Comparison of ENCODE assay signal across 10 cellular contexts in the genomic region with DNA sequence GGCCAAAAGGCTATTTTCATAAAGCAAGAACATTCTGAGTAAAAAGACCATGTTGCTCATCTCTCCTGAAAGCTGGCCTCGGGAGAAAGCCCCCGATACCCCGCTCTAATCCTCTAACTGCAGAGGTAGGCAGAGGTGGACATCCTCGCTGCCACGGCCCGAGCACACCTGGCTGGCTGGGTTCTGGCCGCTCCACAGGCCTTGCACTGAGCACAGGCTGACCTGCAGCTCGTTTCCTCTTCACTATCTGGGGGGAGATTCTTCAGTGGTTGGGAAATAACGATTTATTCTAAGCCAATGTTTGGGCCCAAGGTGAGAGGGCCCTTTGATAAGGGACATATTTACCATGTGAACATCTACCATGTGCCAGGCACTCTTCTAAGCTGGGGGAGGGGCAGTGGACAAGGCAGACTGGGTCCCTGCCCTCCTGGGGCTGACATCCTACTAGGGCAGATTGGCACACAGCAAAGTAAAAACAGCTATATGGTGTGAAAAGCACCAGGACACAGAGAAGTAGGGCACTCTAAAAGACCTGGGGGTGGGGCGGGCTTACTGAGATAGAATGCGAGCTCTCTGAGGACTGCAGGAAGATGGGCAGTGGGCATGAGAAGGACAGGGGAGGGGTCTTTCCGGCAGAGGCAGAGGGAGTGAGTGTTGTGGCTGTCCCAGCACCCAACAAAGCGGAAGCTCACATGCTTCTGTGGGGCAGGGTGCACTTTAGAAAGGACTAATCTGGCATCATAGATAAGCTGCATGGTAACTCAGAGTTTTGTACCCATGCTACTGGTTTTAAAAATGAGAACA.
DNase-seq lines count a peak whose midpoint lies in the region; ATAC-seq, FAIRE-seq and TF ChIP-seq lines count a peak whose summit lies in the region.
"Had no signal": no experiment of that assay in that cellular context is flagged by ENCODE, and none has a peak within 500 bp of the region (broad histone marks: within the 10 kb centered on the region; RNA-seq: fewer than 3 reads in every experiment).

No MANE protein-coding gene starts in this region.

- peak overlapping the region; percentile 19; the same call in 1 of the 2 replicates for H3K9ac ChIP-seq in GM12878 (ENCODE audit: control insufficient read depth, insufficient read depth, low read length)

- RAD21 ChIA-PET in GM12878 (lab: Charles Lee; ENCODE audit: unreplicated experiment), result interaction anchor here (0.6 to 2.3 kb wide), 7 partner anchors 9 to 55 kb away, joined by 3 to 11 read pairs (median 4); no protein-coding TSS in a partner anchor

- POLR2A ChIA-PET in GM12878 (lab: Charles Lee), result interaction anchor here (0.6 to 2.0 kb wide), 3 partner anchors 9 to 30 kb away, joined by 3 to 7 read pairs (median 7); no protein-coding TSS in a partner anchor

- no peak for TF ChIP-seq RAD21 in GM12878 (IDR thresholded peaks at IDR 0.05; ENCODE audit: insufficient read depth, low read depth, low read length)

- no peaks in the 10 kb centered on the region for H3K27me3 Mint-ChIP-seq in stimulated activated naive CD8-positive, alpha-beta T cell treated with anti-CD3 and anti-CD28 coated beads, Interleukin-15, amount 100 ng/mL, for 72 hours

- DNase-seq in stimulated activated naive CD8-positive, alpha-beta T cell treated with anti-CD3 and anti-CD28 coated beads, Interleukin-15, Interleukin-2, amounts not matched to agents 100 U/mL and 50 U/mL, for 24 hours, result no peak
- no peak for DNase-seq in stimulated activated naive CD8-positive, alpha-beta T cell treated with anti-CD3 and anti-CD28 coated beads, Interleukin-15, amount 100 ng/mL, for 72 hours
- no peak for DNase-seq in GM12878 (ENCODE audit: low read depth, low spot score)
- DNase-seq in mucosa of descending colon, result peak in 1 of 3 donors; percentile 15
- no peak for DNase-seq in anterior cingulate cortex (lab: John Stamatoyannopoulos, UW)
- no peak for DNase-seq in NCI-H748 treated with DMSO at 0.1 percent for 48 hours (lab: John Stamatoyannopoulos, UW)
- DNase-seq in Ammon's horn (ENCODE audit: low spot score), result no peak
- DNase-seq: activated CD4-positive, alpha-beta T cell treated with anti-CD3 and anti-CD28 coated beads, Interleukin-2, amount 50 U/mL, for 48 hours had no signal

- ATAC-seq in stimulated activated naive CD8-positive, alpha-beta T cell treated with anti-CD3 and anti-CD28 coated beads, Interleukin-15, Interleukin-2, amounts not matched to agents 100 U/mL and 50 U/mL, for 24 hours, result peak; percentile 10
- no peak for ATAC-seq in stimulated activated naive CD8-positive, alpha-beta T cell treated with anti-CD3 and anti-CD28 coated beads, Interleukin-15, amount 100 ng/mL, for 72 hours
- ATAC-seq in GM12878 (peak; percentile 70), mucosa of descending colon (peak; percentile 18), GM18873 (IDR thresholded peaks at IDR 0.05; ENCODE audit: low FRiP score, unreplicated experiment) (no peak)

- FAIRE-seq in GM12878 (lab: Jason Lieb, UNC), result no peak

- no peak overlapping the region; the same call in 1 of the 2 replicates for H3K4me2 ChIP-seq in GM12878 (ENCODE audit: control insufficient read depth, insufficient read depth)

- WGBS in GM12878 (ENCODE audit: insufficient coverage, insufficient replicate concordance, low lambda C conversion rate, missing lambda C conversion rate), result 67% methylated on average over 13 of the region's 13 CpGs

- H3K36me3 ChIP-seq in GM12878 (ENCODE audit: control insufficient read depth in 2 of 2, insufficient read depth in 2 of 2, low read length in 1 of 2) (peaks cover 0 to 5% of the 10 kb centered on the region in 2 experiments; a peak in 2 of 4 replicates), mucosa of descending colon (ENCODE audit: low read depth) (no peaks in the 10 kb centered on the region)

- H3K4me1 Mint-ChIP-seq in stimulated activated naive CD8-positive, alpha-beta T cell treated with anti-CD3 and anti-CD28 coated beads, Interleukin-15, amount 100 ng/mL, for 72 hours, result peaks cover 66% of the 10 kb centered on the region

- no peak for TF ChIP-seq POLR2A in GM12878 (IDR thresholded peaks at IDR 0.05; ENCODE audit: low read depth, low read length)

- H3K27ac Mint-ChIP-seq in stimulated activated naive CD8-positive, alpha-beta T cell treated with anti-CD3 and anti-CD28 coated beads, Interleukin-15, amount 100 ng/mL, for 72 hours, result no peak overlapping the region

- no peak for TF ChIP-seq EP300 in GM12878 (IDR thresholded peaks at IDR 0.05; ENCODE audit: borderline replicate concordance in 1 of 2, control insufficient read depth in 1 of 2, low read depth in 2 of 2, low read length in 2 of 2)

- CTCF ChIA-PET in GM12878 (lab: Yijun Ruan, JAX), result interaction anchor here (1.0 to 3.3 kb wide), 6 partner anchors 22 to 272 kb away, joined by 3 to 16 read pairs (median 4); no protein-coding TSS in a partner anchor

- no peaks in the 10 kb centered on the region for H3K9me3 Mint-ChIP-seq in stimulated activated naive CD8-positive, alpha-beta T cell treated with anti-CD3 and anti-CD28 coated beads, Interleukin-15, amount 100 ng/mL, for 72 hours
- H3K9me3 Mint-ChIP-seq: natural killer cell treated with Interleukin-12 subunit alpha and Interleukin-12 subunit beta and Interleukin-15 and Interleukin-18, amount 100 ng/mL, for 72 hours had no signal

- in situ Hi-C loops in GM12878 (cut with MboI), result loop anchor here (10.0 kb wide), 1 partner anchor 1112 kb away; no protein-coding TSS in a partner anchor

- intact Hi-C loops in GM12878 (cut with micrococcal nuclease; ENCODE audit: unreplicated experiment), result no loop called here
- intact Hi-C loops in mucosa of descending colon (cut with DNase I, micrococcal nuclease), result no loop called here

- no peak for TF ChIP-seq CTCF in GM12878 (IDR thresholded peaks at IDR 0.05 in 2 of 3, conservative IDR thresholded peaks at IDR 0.05 in 1 of 3; ENCODE audit: control insufficient read depth in 2 of 3, extremely low read depth in 1 of 3, insufficient read depth in 1 of 3, low read depth in 3 of 3, low read length in 3 of 3)
- no peak for TF ChIP-seq CTCF in mucosa of descending colon (IDR thresholded peaks at IDR 0.05)

- H2AFZ ChIP-seq in GM12878 (ENCODE audit: control insufficient read depth, low read depth, low read length), result no peak overlapping the region

- H3K4me3 ChIP-seq in GM12878 (no peak overlapping the region), mucosa of descending colon (no peak overlapping the region)

- H3K4me1 ChIP-seq in GM12878 (ENCODE audit: control insufficient read depth, insufficient read depth, low read length), result peaks cover 17% of the 10 kb centered on the region
- peaks cover 12% of the 10 kb centered on the region for H3K4me1 ChIP-seq in mucosa of descending colon (ENCODE audit: low read depth)

- H3K9me3 ChIP-seq in GM12878 (replicated peaks; ENCODE audit: control insufficient read depth, insufficient read depth, low read length), result no peaks in the 10 kb centered on the region
- H3K9me3 ChIP-seq in mucosa of descending colon, result no peaks in the 10 kb centered on the region

- H3K27ac ChIP-seq in GM12878 (ENCODE audit: control insufficient read depth, insufficient read depth), result peak overlapping the region; percentile 40

- H3K4me3 Mint-ChIP-seq in stimulated activated naive CD8-positive, alpha-beta T cell treated with anti-CD3 and anti-CD28 coated beads, Interleukin-15, amount 100 ng/mL, for 72 hours, result no peak overlapping the region
- H3K4me3 Mint-ChIP-seq: natural killer cell treated with Interleukin-12 subunit alpha and Interleukin-12 subunit beta and Interleukin-15 and Interleukin-18, amount 100 ng/mL, for 72 hours had no signal

- H3K79me2 ChIP-seq in GM12878 (ENCODE audit: control insufficient read depth, insufficient read depth, low read length), result peaks cover 66% of the 10 kb centered on the region

- no peaks in the 10 kb centered on the region for H3K27me3 ChIP-seq in GM12878 (replicated peaks in 1 of 2; ENCODE audit: control insufficient read depth in 2 of 2, insufficient read depth in 2 of 2, low read length in 1 of 2)

- no peaks in the 10 kb centered on the region for H4K20me1 ChIP-seq in GM12878 (ENCODE audit: control insufficient read depth, insufficient read depth)

- no TSS peak for BruUV-seq in GM12878 (replicated peaks; lab: Mats Ljungman, UMichigan)

- SMC1A ChIA-PET in GM12878 (lab: Charles Lee; ENCODE audit: uncharacterized antibody, unreplicated experiment), result interaction anchor here (0.9 to 4.9 kb wide), 12 partner anchors 8 to 116 kb away, joined by 3 to 35 read pairs (median 4); no protein-coding TSS in a partner anchor

TF ChIP-seq in GM12878, 131 proteins besides CTCF, POLR2A, EP300 and RAD21:
- TF ChIP-seq PAX8 (IDR thresholded peaks at IDR 0.05) (no peak), ESRRA (IDR thresholded peaks at IDR 0.05; ENCODE audit: low read length) (no peak)
- TF ChIP-seq, protein P1, sequence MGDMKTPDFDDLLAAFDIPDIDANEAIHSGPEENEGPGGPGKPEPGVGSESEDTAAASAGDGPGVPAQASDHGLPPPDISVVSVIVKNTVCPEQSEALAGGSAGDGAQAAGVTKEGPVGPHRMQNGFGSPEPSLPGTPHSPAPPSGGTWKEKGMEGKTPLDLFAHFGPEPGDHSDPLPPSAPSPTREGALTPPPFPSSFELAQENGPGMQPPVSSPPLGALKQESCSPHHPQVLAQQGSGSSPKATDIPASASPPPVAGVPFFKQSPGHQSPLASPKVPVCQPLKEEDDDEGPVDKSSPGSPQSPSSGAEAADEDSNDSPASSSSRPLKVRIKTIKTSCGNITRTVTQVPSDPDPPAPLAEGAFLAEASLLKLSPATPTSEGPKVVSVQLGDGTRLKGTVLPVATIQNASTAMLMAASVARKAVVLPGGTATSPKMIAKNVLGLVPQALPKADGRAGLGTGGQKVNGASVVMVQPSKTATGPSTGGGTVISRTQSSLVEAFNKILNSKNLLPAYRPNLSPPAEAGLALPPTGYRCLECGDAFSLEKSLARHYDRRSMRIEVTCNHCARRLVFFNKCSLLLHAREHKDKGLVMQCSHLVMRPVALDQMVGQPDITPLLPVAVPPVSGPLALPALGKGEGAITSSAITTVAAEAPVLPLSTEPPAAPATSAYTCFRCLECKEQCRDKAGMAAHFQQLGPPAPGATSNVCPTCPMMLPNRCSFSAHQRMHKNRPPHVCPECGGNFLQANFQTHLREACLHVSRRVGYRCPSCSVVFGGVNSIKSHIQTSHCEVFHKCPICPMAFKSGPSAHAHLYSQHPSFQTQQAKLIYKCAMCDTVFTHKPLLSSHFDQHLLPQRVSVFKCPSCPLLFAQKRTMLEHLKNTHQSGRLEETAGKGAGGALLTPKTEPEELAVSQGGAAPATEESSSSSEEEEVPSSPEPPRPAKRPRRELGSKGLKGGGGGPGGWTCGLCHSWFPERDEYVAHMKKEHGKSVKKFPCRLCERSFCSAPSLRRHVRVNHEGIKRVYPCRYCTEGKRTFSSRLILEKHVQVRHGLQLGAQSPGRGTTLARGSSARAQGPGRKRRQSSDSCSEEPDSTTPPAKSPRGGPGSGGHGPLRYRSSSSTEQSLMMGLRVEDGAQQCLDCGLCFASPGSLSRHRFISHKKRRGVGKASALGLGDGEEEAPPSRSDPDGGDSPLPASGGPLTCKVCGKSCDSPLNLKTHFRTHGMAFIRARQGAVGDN (IDR thresholded peaks at IDR 0.05), result 0 out of 2 replicates have a peak, but pooled peaks have one; percentile 30
TF ChIP-seq in GM12878: peak in this region for 1.

Comparison
In these comparisons a context has a peak if more than half of its experiments do, and no peak if none do; other contexts are left out.
1. ATAC-seq: peak in stimulated activated naive CD8-positive, alpha-beta T cell treated with anti-CD3 and anti-CD28 coated beads, Interleukin-15, Interleukin-2, amounts not matched to agents 100 U/mL and 50 U/mL, for 24 hours (single experiment), GM12878 (single experiment) and mucosa of descending colon (single experiment); none in stimulated activated naive CD8-positive, alpha-beta T cell treated with anti-CD3 and anti-CD28 coated beads, Interleukin-15, amount 100 ng/mL, for 72 hours (single experiment) and GM18873 (single experiment).